In the genomic region with DNA sequence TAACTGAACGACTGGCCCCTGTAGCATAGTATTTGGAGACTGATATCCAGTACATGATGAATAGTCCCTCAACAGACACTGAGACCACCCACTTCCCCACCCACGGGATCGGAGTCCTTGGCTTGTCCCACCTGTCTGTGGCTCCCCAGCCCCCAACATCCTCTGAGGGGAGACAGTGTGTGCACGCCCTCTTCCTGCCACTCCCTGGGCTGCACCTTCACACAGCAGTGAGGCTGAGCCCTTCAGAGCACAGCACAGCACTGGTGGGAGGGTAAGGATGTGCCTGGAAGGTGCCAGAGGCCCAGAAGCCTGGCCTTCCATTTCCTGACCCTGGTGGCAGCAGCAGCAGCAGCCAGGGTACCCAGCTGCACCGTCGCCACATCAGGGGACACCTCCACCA, we compare ENCODE assay signal across 1 cellular context.
TF ChIP-seq lines count a peak whose summit lies in the region.

No MANE protein-coding gene starts in this region.

TF ChIP-seq in H1, 55 proteins besides CTCF, POLR2A, EP300 and RAD21:
- no peak for TF ChIP-seq JUND (IDR thresholded peaks at IDR 0.05; ENCODE audit: low read length)
